In genomic region chr6:4800662-4801061, GRCh38 we compare ENCODE assay signal across 16 cellular contexts. TPM values are rescaled to one million over a fixed set of nuclear protein-coding genes. Genes with fewer than 3 reads are reported as not detected.
DNase-seq lines count a peak whose midpoint lies in the region; ATAC-seq, FAIRE-seq and TF ChIP-seq lines count a peak whose summit lies in the region.
"Had no signal": no experiment of that assay in that cellular context is flagged by ENCODE, and none has a peak within 500 bp of the region (broad histone marks: within the 10 kb centered on the region; RNA-seq: fewer than 3 reads in every experiment).

No MANE protein-coding gene starts in this region.

- H2BK15ac ChIP-seq in IMR-90 (ENCODE audit: low read depth, low read length), result no peak overlapping the region

- no peaks in the 10 kb centered on the region for H3K9me3 ChIP-seq in HepG2 (ENCODE audit: low read length)
- H3K9me3 ChIP-seq in right lobe of liver, result peaks cover 0 to 7% (median 0%) of the 10 kb centered on the region in 4 donors
- peaks cover 3% of the 10 kb centered on the region; the same call in 1 of the 2 replicates for H3K9me3 ChIP-seq in IMR-90 (ENCODE audit: control insufficient read depth, insufficient read depth, low read length)
- H3K9me3 ChIP-seq in GM12878 (replicated peaks; ENCODE audit: control insufficient read depth, insufficient read depth, low read length), result peaks cover 2% of the 10 kb centered on the region; the same call in 2 of the 3 replicates

- H3K79me1 ChIP-seq in IMR-90 (ENCODE audit: low read depth in 1 of 2, low read length in 2 of 2), result peaks cover 13 to 65% of the 10 kb centered on the region in 2 experiments

- H2AK9ac ChIP-seq in IMR-90 (replicated peaks; ENCODE audit: low read depth, low read length, poor library complexity), result no peak overlapping the region

- H3K27ac ChIP-seq in HepG2 (ENCODE audit: extremely low read length, insufficient read depth, low read length) (no peak overlapping the region), right lobe of liver (no peak overlapping the region), IMR-90 (ENCODE audit: insufficient read depth, low read length) (no peak overlapping the region), GM12878 (ENCODE audit: control insufficient read depth, insufficient read depth) (peak overlapping the region; percentile 83)
- H3K27ac ChIP-seq: HL-60 had no signal

- no peak overlapping the region for H3K4me3 ChIP-seq in HepG2 (replicated peaks in 1 of 3; ENCODE audit: insufficient read depth in 1 of 3, low read depth in 2 of 3, low read length in 3 of 3)
- H3K4me3 ChIP-seq in right lobe of liver, result no peak overlapping the region
- no peak overlapping the region for H3K4me3 ChIP-seq in IMR-90 (ENCODE audit: insufficient read depth, low read depth, low read length)
- peak overlapping the region; percentile 35; the same call in 1 of the 2 replicates for H3K4me3 ChIP-seq in GM12878

- H3K56ac ChIP-seq in IMR-90 (ENCODE audit: extremely low read depth, insufficient read depth, low read length), result 0 out of 2 replicates have a peak overlapping the region, but pooled peaks have one; percentile 3

- H4K8ac ChIP-seq in IMR-90 (ENCODE audit: low read depth in 2 of 2, low read length in 2 of 2), result no peak overlapping the region

- no peak overlapping the region for H3K14ac ChIP-seq in IMR-90 (replicated peaks; ENCODE audit: low read depth, low read length)

- H4K20me1 ChIP-seq in HepG2 (ENCODE audit: insufficient read depth, low read length) (peaks cover 32% of the 10 kb centered on the region; the same call in 1 of the 2 replicates), IMR-90 (ENCODE audit: insufficient read depth, low read length) (peaks cover 70% of the 10 kb centered on the region), GM12878 (ENCODE audit: control insufficient read depth, insufficient read depth) (peaks cover 3% of the 10 kb centered on the region)

- H3K27me3 ChIP-seq in HepG2 (ENCODE audit: control insufficient read depth in 1 of 2, insufficient read depth in 2 of 2, low read length in 2 of 2), result no peaks in the 10 kb centered on the region
- H3K27me3 ChIP-seq in right lobe of liver, result no peaks in the 10 kb centered on the region
- no peaks in the 10 kb centered on the region for H3K27me3 ChIP-seq in IMR-90 (ENCODE audit: control insufficient read depth, insufficient read depth, low read length)
- H3K27me3 ChIP-seq in GM12878 (replicated peaks in 1 of 2; ENCODE audit: control insufficient read depth in 2 of 2, insufficient read depth in 2 of 2, low read length in 1 of 2), result no peaks in the 10 kb centered on the region

- RAD21 ChIA-PET in GM12878 (lab: Charles Lee; ENCODE audit: unreplicated experiment), result interaction anchor here (1.0 to 8.2 kb wide), 5 partner anchors 11 to 107 kb away, joined by 3 to 203 read pairs (median 7); partner anchors contain the start of gene CDYL

- H4K5ac ChIP-seq in IMR-90 (ENCODE audit: low read depth, low read length), result no peak overlapping the region

- H3K79me2 ChIP-seq in HepG2 (ENCODE audit: insufficient read depth, low read length) (peaks cover 81% of the 10 kb centered on the region), GM12878 (ENCODE audit: control insufficient read depth, insufficient read depth, low read length) (peaks cover 96% of the 10 kb centered on the region)

- H3K4me1 ChIP-seq in HepG2 (ENCODE audit: insufficient read depth, low read length) (peaks cover 36% of the 10 kb centered on the region), right lobe of liver (no peaks in the 10 kb centered on the region), IMR-90 (ENCODE audit: control insufficient read depth, insufficient read depth, low read length) (peaks cover 9% of the 10 kb centered on the region), GM12878 (ENCODE audit: control insufficient read depth, insufficient read depth, low read length) (peaks cover 41% of the 10 kb centered on the region)

- H2BK5ac ChIP-seq in IMR-90 (ENCODE audit: low read depth, low read length, poor library complexity, severe bottlenecking), result no peak overlapping the region

- no peak overlapping the region for H2AK5ac ChIP-seq in IMR-90 (ENCODE audit: low read depth, low read length)

- CTCF ChIA-PET in HepG2 (lab: Yijun Ruan, JAX; ENCODE audit: low intra/inter-chr PET ratio, low total read pairs) (no interaction called here), IMR-90 (lab: Yijun Ruan, JAX) (no interaction called here), GM12878 (lab: Yijun Ruan, JAX) (interaction anchor here (0.6 to 7.4 kb wide), 8 partner anchors 11 to 217 kb away, joined by 3 to 78 read pairs (median 5); no protein-coding TSS in a partner anchor)

- H3K4me2 ChIP-seq in HepG2 (ENCODE audit: low read depth, low read length) (no peak overlapping the region), IMR-90 (ENCODE audit: low read depth, low read length) (no peak overlapping the region), GM12878 (ENCODE audit: control insufficient read depth, insufficient read depth) (peak overlapping the region; percentile 79)

- no peak overlapping the region for H3K23ac ChIP-seq in IMR-90 (ENCODE audit: low read depth, low read length)

- H2BK20ac ChIP-seq in IMR-90 (ENCODE audit: low read depth, low read length), result no peak overlapping the region

- TF ChIP-seq POLR2A in HepG2 (IDR thresholded peaks at IDR 0.05; ENCODE audit: insufficient read depth in 1 of 2, low read depth in 2 of 2, low read length in 2 of 2) (no peak), right lobe of liver (IDR thresholded peaks at IDR 0.05) (no peak), IMR-90 (IDR thresholded peaks at IDR 0.05; ENCODE audit: low read depth, low read length) (no peak), GM12878 (IDR thresholded peaks at IDR 0.05; ENCODE audit: low read depth, low read length) (no peak)

- no peak overlapping the region for H3K18ac ChIP-seq in IMR-90 (ENCODE audit: low read depth, low read length)

- peaks cover 0 to 2% of the 10 kb centered on the region in 2 donors for H3K9me3 Mint-ChIP-seq in stimulated activated naive B cell treated with anti-CD40 and anti-IgM and Interleukin-4, amounts not matched to agents 10 μg/mL and 1 μg/mL and 100 μg/mL, for 72 hours

- H4K91ac ChIP-seq in IMR-90 (ENCODE audit: insufficient read depth, low read depth, low read length), result no peak overlapping the region

- H3K4ac ChIP-seq in IMR-90 (ENCODE audit: low read depth, low read length), result no peak overlapping the region

- TF ChIP-seq RAD21 in HepG2 (CRISPR knock-in tag; IDR thresholded peaks at IDR 0.05) (no peak), IMR-90 (IDR thresholded peaks at IDR 0.05; ENCODE audit: low read length) (no peak), GM12878 (IDR thresholded peaks at IDR 0.05; ENCODE audit: insufficient read depth, low read depth, low read length) (no peak)

- no peak overlapping the region for H2AFZ ChIP-seq in HepG2 (ENCODE audit: low read length)
- no peak overlapping the region for H2AFZ ChIP-seq in IMR-90 (replicated peaks; ENCODE audit: low read length, poor library complexity)
- no peak overlapping the region for H2AFZ ChIP-seq in GM12878 (ENCODE audit: control insufficient read depth, low read depth, low read length)

- TF ChIP-seq EP300 in HepG2 (IDR thresholded peaks at IDR 0.05; ENCODE audit: low read depth in 2 of 2, low read length in 2 of 2) (no peak), HepG2 (CRISPR knock-in tag; IDR thresholded peaks at IDR 0.05; ENCODE audit: borderline replicate concordance) (no peak), GM12878 (IDR thresholded peaks at IDR 0.05; ENCODE audit: borderline replicate concordance in 1 of 2, control insufficient read depth in 1 of 2, low read depth in 2 of 2, low read length in 2 of 2) (no peak)

- no peak for ATAC-seq in HepG2
- ATAC-seq in right lobe of liver, result no peak
- ATAC-seq in IMR-90 (ENCODE audit: low read depth), result no peak
- no peak for ATAC-seq in GM12878
- ATAC-seq in stimulated activated naive B cell treated with anti-CD40 and anti-IgM and Interleukin-4, amounts not matched to agents 10 μg/mL and 1 μg/mL and 100 μg/mL, for 72 hours (replicated peaks), result no peak
- no peak for ATAC-seq in HG03520 (IDR thresholded peaks at IDR 0.05; ENCODE audit: unreplicated experiment)

- peaks cover 42 to 75% of the 10 kb centered on the region in 2 donors for H3K4me1 Mint-ChIP-seq in stimulated activated naive B cell treated with anti-CD40 and anti-IgM and Interleukin-4, amounts not matched to agents 10 μg/mL and 1 μg/mL and 100 μg/mL, for 72 hours

- POLR2A ChIA-PET in HepG2 (lab: Yijun Ruan, JAX), result no interaction called here
- POLR2A ChIA-PET in IMR-90 (lab: Charles Lee; ENCODE audit: unreplicated experiment), result no interaction called here
- POLR2A ChIA-PET in GM12878 (lab: Charles Lee), result interaction anchor here (0.7 to 6.6 kb wide), 5 partner anchors 11 to 306 kb away, joined by 3 to 65 read pairs (median 18); partner anchors contain the start of gene CDYL

- intact Hi-C loops in HepG2 (cut with micrococcal nuclease; ENCODE audit: unreplicated experiment) (no loop called here), right lobe of liver (cut with DNase I) (no loop called here), IMR-90 (cut with micrococcal nuclease) (loop anchor here (10.0 kb wide), 1 partner anchor 486 kb away; no protein-coding TSS in a partner anchor), GM12878 (cut with micrococcal nuclease; ENCODE audit: unreplicated experiment) (loop anchor here (2.0 kb wide), 1 partner anchor 20 kb away; no protein-coding TSS in a partner anchor)

- peaks cover 18% of the 10 kb centered on the region for H3K9me1 ChIP-seq in IMR-90 (ENCODE audit: insufficient read depth, low read length)

- dilution Hi-C loops in IMR-90 (cut with HindIII; ENCODE audit: low sequenced_read_pairs, unreplicated experiment), result no loop called here

- H3K4me3 Mint-ChIP-seq in stimulated activated naive B cell treated with anti-CD40 and anti-IgM and Interleukin-4, amounts not matched to agents 10 μg/mL and 1 μg/mL and 100 μg/mL, for 72 hours, result peak overlapping the region; percentile 14 to 50

- no peak overlapping the region for H2BK120ac ChIP-seq in IMR-90 (ENCODE audit: low read depth, low read length)

- no peak for TF ChIP-seq CTCF in HepG2 (CRISPR knock-in tag; IDR thresholded peaks at IDR 0.05)
- no peak for TF ChIP-seq CTCF in right lobe of liver (IDR thresholded peaks at IDR 0.05)
- TF ChIP-seq CTCF in IMR-90 (conservative IDR thresholded peaks at IDR 0.05; ENCODE audit: low read depth, low read length), result no peak
- TF ChIP-seq CTCF in GM12878 (IDR thresholded peaks at IDR 0.05 in 2 of 3, conservative IDR thresholded peaks at IDR 0.05 in 1 of 3; ENCODE audit: control insufficient read depth in 2 of 3, extremely low read depth in 1 of 3, insufficient read depth in 1 of 3, low read depth in 3 of 3, low read length in 3 of 3), result no peak

- no peak for FAIRE-seq in HepG2 (lab: Jason Lieb, UNC)
- FAIRE-seq in GM12878 (lab: Jason Lieb, UNC), result no peak

- H3K27me3 Mint-ChIP-seq in stimulated activated naive B cell treated with anti-CD40 and anti-IgM and Interleukin-4, amounts not matched to agents 10 μg/mL and 1 μg/mL and 100 μg/mL, for 72 hours, result no peaks in the 10 kb centered on the region
- H3K27me3 Mint-ChIP-seq: CD4-positive, CD25-positive, alpha-beta regulatory T cell had no signal

- in situ Hi-C loops in HepG2 (cut with HindIII; ENCODE audit: extremely low pct_ligation_motif_present, low pct_unique_long_range_greater_than_20kb), result no loop called here
- in situ Hi-C loops in IMR-90 (cut with MboI; ENCODE audit: low sequenced_read_pairs), result no loop called here
- in situ Hi-C loops in GM12878 (cut with MboI), result no loop called here

- no peak overlapping the region for H3K9ac ChIP-seq in HepG2 (ENCODE audit: insufficient read depth, low read depth, low read length)
- no peak overlapping the region for H3K9ac ChIP-seq in IMR-90 (ENCODE audit: low read depth, low read length)
- no peak overlapping the region for H3K9ac ChIP-seq in GM12878 (ENCODE audit: control insufficient read depth, insufficient read depth, low read length)

- BruUV-seq in HepG2 (replicated peaks; lab: Mats Ljungman, UMichigan) (no TSS peak), IMR-90 (replicated peaks; lab: Mats Ljungman, UMichigan) (no TSS peak), GM12878 (replicated peaks; lab: Mats Ljungman, UMichigan) (no TSS peak)

- peak overlapping the region; percentile 56 for H3K27ac Mint-ChIP-seq in stimulated activated naive B cell treated with anti-CD40 and anti-IgM and Interleukin-4, amounts not matched to agents 10 μg/mL and 1 μg/mL and 100 μg/mL, for 72 hours

- H3K36me3 ChIP-seq in HepG2 (replicated peaks in 1 of 2; ENCODE audit: control insufficient read depth in 1 of 2, insufficient read depth in 2 of 2, low read length in 2 of 2) (no peaks in the 10 kb centered on the region), right lobe of liver (no peaks in the 10 kb centered on the region), IMR-90 (ENCODE audit: control insufficient read depth, insufficient read depth, low read length) (no peaks in the 10 kb centered on the region), GM12878 (ENCODE audit: control insufficient read depth in 2 of 2, insufficient read depth in 2 of 2, low read length in 1 of 2) (no peaks in the 10 kb centered on the region; a peak in 1 of 4 replicates)

- DNase-seq in HepG2 (ENCODE audit: low spot score), result no peak
- DNase-seq in right lobe of liver, result no peak
- DNase-seq in IMR-90, result no peak
- DNase-seq in GM12878 (ENCODE audit: low read depth, low spot score), result no peak
- no peak for DNase-seq in stimulated activated naive B cell treated with anti-CD40 and anti-IgM and Interleukin-4, amounts not matched to agents 10 μg/mL and 1 μg/mL and 100 μg/mL, for 72 hours
- no peak for DNase-seq in NCI-H82 treated with DMSO at 0.1 percent for 48 hours (lab: John Stamatoyannopoulos, UW; ENCODE audit: unreplicated experiment)
- DNase-seq in NCI-H1436 (lab: John Stamatoyannopoulos, UW), result no peak
- DNase-seq: Calu3; CD4-positive, CD25-positive, alpha-beta regulatory T cell; DMS79 treated with DMSO at 0.1 percent for 48 hours; NCI-H2029; NCI-H2171 treated with DMSO at 0.1 percent for 48 hours; NCI-H774; SHP77 treated with DMSO at 0.1 percent for 48 hours had no signal

- H3K36me3 Mint-ChIP-seq in stimulated activated naive B cell treated with anti-CD40 and anti-IgM and Interleukin-4, amounts not matched to agents 10 μg/mL and 1 μg/mL and 100 μg/mL, for 72 hours, result peaks cover 0 to 1% of the 10 kb centered on the region in 2 donors

- 91% methylated on average over 3 of the region's 3 CpGs for WGBS in HepG2 (ENCODE audit: low lambda C conversion rate)
- 61% methylated on average over 3 of the region's 3 CpGs for WGBS in right lobe of liver (ENCODE audit: insufficient coverage, low coverage, low lambda C conversion rate, missing lambda C conversion rate)
- WGBS in IMR-90 (ENCODE audit: extremely low coverage in 2 of 2, insufficient read length in 1 of 2), 2 experiments, result no CpG with 5 or more reads among the region's 3 CpGs
- whole genome bisulfite sequencing in GM12878 (ENCODE audit: insufficient coverage, insufficient replicate concordance, low lambda C conversion rate, missing lambda C conversion rate), result 0% methylated on average over 3 of the region's 3 CpGs

- SMC1A ChIA-PET in GM12878 (lab: Charles Lee; ENCODE audit: uncharacterized antibody, unreplicated experiment), result interaction anchor here (0.9 to 12.1 kb wide), 6 partner anchors 10 to 127 kb away, joined by 4 to 237 read pairs (median 7); partner anchors contain the start of gene CDYL

RNA-seq across cellular contexts. Expression of gene CDYL, which starts 24.5 kb away (rescaled TPM):
- total RNA-seq in HepG2 (2016; rRNA removed; fragmentation: Illumina TruSeq; extraction: Trizol) (52.8 and 105 TPM in 2 replicates), right lobe of liver (10 to 100 TPM in 5 of 6 experiments, 1 to 10 TPM in 1; 5.0 to 16.1 (median 13.1) TPM), IMR-90 (2012; rRNA removed) (72.2 and 92.1 TPM in 2 replicates), GM12878 (2014; rRNA removed) (26.2 and 27.7 TPM in 2 replicates), GM12878 (2014; rRNA removed; fragmentation: Illumina TruSeq; extraction: Trizol) (53.0 and 53.7 TPM in 2 replicates), GM12878 (2021) (61.2 and 61.3 TPM in 2 replicates)
- 1,210 and 1,368 TPM in 2 replicates for total RNA-seq in HepG2 (2016; cell fraction: cytosol; rRNA removed; fragmentation: Illumina TruSeq; extraction: Trizol; ENCODE audit: low read depth)
- total RNA-seq in HepG2 (2016; cell fraction: insoluble cytoplasmic fraction; rRNA removed; fragmentation: Illumina TruSeq; extraction: Trizol), result 56.4 and 106 TPM in 2 replicates
- total RNA-seq in HepG2 (2016; cell fraction: membrane; rRNA removed; fragmentation: Illumina TruSeq; extraction: Trizol), result 414 and 455 TPM in 2 replicates
- 38.9 and 41.7 TPM in 2 replicates for total RNA-seq in HepG2 (2016; cell fraction: nucleus; rRNA removed; fragmentation: Illumina TruSeq; extraction: Trizol)
- polyA plus RNA-seq in HepG2 (2011; rRNA removed) (22.8 and 23.6 TPM in 2 replicates), IMR-90 (2012; rRNA removed) (14.2 and 15.3 TPM in 2 replicates), GM12878 (2011; rRNA removed) (60.7 and 75.4 TPM in 2 replicates), GM12878 (2014; fragmentation: Illumina TruSeq; extraction: Trizol) (39.0 and 45.0 TPM in 2 replicates), GM12878 (2014; fragmentation: Nextera tagmentation; extraction: Ambion mirVana) (10 to 100 TPM; 11.2 to 15.3 TPM), GM12878 (2014; rRNA removed) (26.8 and 30.8 TPM in 2 replicates), GM12878 (2016; fragmentation: Nextera tagmentation; extraction: Ambion mirVana) (10 to 100 TPM in 1 of 2 experiments, 1 to 10 TPM in 1; 9.3 to 11.3 TPM)
- 14.1 and 17.2 TPM in 2 replicates for polyA plus RNA-seq in HepG2 (2011; cell fraction: cytosol; rRNA removed)
- 16.4 and 18.2 TPM in 2 replicates for polyA plus RNA-seq in HepG2 (2011; cell fraction: nucleus; rRNA removed)
- polyA plus RNA-seq in HepG2 (2012), result 14.2 and 14.9 TPM in 2 replicates
- polyA plus RNA-seq in HepG2 (2016; cell fraction: cytosol; fragmentation: Illumina TruSeq; extraction: Trizol; ENCODE audit: low read depth), result 3.8 and 5.1 TPM in 2 replicates
- polyA plus RNA-seq in HepG2 (2016; cell fraction: insoluble cytoplasmic fraction; fragmentation: Illumina TruSeq; extraction: Trizol; ENCODE audit: low read depth), result 16.2 and 19.7 TPM in 2 replicates
- polyA plus RNA-seq in HepG2 (2016; cell fraction: membrane; fragmentation: Illumina TruSeq; extraction: Trizol; ENCODE audit: low read depth), result 9.3 and 9.9 TPM in 2 replicates
- polyA plus RNA-seq in HepG2 (2016; cell fraction: nucleus; fragmentation: Illumina TruSeq; extraction: Trizol; ENCODE audit: insufficient read depth, low read depth), result 16.1 and 21.7 TPM in 2 replicates
- 28.9 and 29.6 TPM in 2 replicates for polyA minus RNA-seq in HepG2 (2011; rRNA and poly(A)+ RNA removed; ENCODE audit: low replicate concordance)
- 59.2 and 78.5 TPM in 2 replicates for polyA minus RNA-seq in HepG2 (2011; cell fraction: cytosol; rRNA and poly(A)+ RNA removed)
- 26.9 and 40.7 TPM in 2 replicates for polyA minus RNA-seq in HepG2 (2011; cell fraction: nucleus; rRNA and poly(A)+ RNA removed)
- polyA plus RNA-seq in IMR-90 (2012; cell fraction: cytosol; rRNA removed), result 8.3 and 11.6 TPM in 2 replicates
- 6.4 and 14.9 TPM in 2 replicates for polyA plus RNA-seq in IMR-90 (2012; cell fraction: nucleus; rRNA removed; ENCODE audit: low replicate concordance)
- total RNA-seq in GM12878 (2013; cell fraction: nucleolus; rRNA removed), result 88.3 and 101 TPM in 2 replicates
- polyA plus RNA-seq in GM12878 (2011; ENCODE audit: low read depth), result 10.0 TPM
- polyA plus RNA-seq in GM12878 (2011; cell fraction: cytosol; rRNA removed), result 30.0 and 34.2 TPM in 2 replicates
- 49.5 and 53.2 TPM in 2 replicates for polyA plus RNA-seq in GM12878 (2011; cell fraction: nucleus; rRNA removed)
- 13.4 and 16.6 TPM in 2 replicates for polyA plus RNA-seq in GM12878 (2012)
- 244 and 245 TPM in 2 replicates for polyA minus RNA-seq in GM12878 (2011; rRNA and poly(A)+ RNA removed)
- polyA minus RNA-seq in GM12878 (2011; cell fraction: cytosol; rRNA and poly(A)+ RNA removed), result 102 and 113 TPM in 2 replicates
- 33.6 and 50.4 TPM in 2 replicates for polyA minus RNA-seq in GM12878 (2011; cell fraction: nucleus; rRNA and poly(A)+ RNA removed)

Comparison
In these comparisons a context has a peak if more than half of its experiments do, and no peak if none do; other contexts are left out.
1. intact Hi-C loops: an anchor here in IMR-90 (10.0 kb wide) and GM12878 (2.0 kb wide); none called in HepG2 and right lobe of liver.
2. Of the 75 proteins assayed by ChIP-seq in both HepG2 and GM12878: peak only in HepG2: none; only in GM12878: ATF2, CREM, JUND, NBN, PRDM15 and SKIL; in both: none; in neither: 67; mixed calls (peak in some experiments, not most) for 2.